In genomic region chr19:46408611-46409039, GRCh38 we compare ENCODE assay signal across 12 cellular contexts. TPM values are rescaled to one million over a fixed set of nuclear protein-coding genes. Genes with fewer than 3 reads are reported as not detected.
A peak's percentile ranks its signal among the peaks of the same experiment; 100 is the strongest.
DNase-seq lines count a peak whose midpoint lies in the region; TF ChIP-seq lines count a peak whose summit lies in the region.
"Had no signal": no experiment of that assay in that cellular context is flagged by ENCODE, and none has a peak within 500 bp of the region (broad histone marks: within the 10 kb centered on the region; RNA-seq: fewer than 3 reads in every experiment).

No MANE protein-coding gene starts in this region.

- H3K36me3 ChIP-seq in adrenal gland (replicated peaks in 1 of 2): no peaks in the 10 kb centered on the region
- H3K36me3 ChIP-seq in parathyroid adenoma (ENCODE audit: control insufficient read depth, insufficient read depth, low read length): no peaks in the 10 kb centered on the region

- no peaks in the 10 kb centered on the region for H3K79me2 ChIP-seq in parathyroid adenoma

- peak in 1 of 2 donors; percentile 67 for TF ChIP-seq POLR2A in adrenal gland (IDR thresholded peaks at IDR 0.05)

- no peak for TF ChIP-seq CTCF in adrenal gland (IDR thresholded peaks at IDR 0.05)
- TF ChIP-seq CTCF in parathyroid adenoma (IDR thresholded peaks at IDR 0.05): no peak
- no peak for TF ChIP-seq CTCF in GM13976 (IDR thresholded peaks at IDR 0.05; ENCODE audit: borderline replicate concordance, control extremely low read depth, extremely low read depth, insufficient read depth, missing control alignments)

- peak overlapping the region; percentile 45 for H2AFZ ChIP-seq in parathyroid adenoma

- H3K9me3 ChIP-seq in adrenal gland (replicated peaks in 1 of 3) (no peaks in the 10 kb centered on the region), parathyroid adenoma (ENCODE audit: control insufficient read depth, low read length) (no peaks in the 10 kb centered on the region)

- peak; percentile 48 for DNase-seq in GM03348 (ENCODE audit: low spot score)
- DNase-seq in adrenal gland: peak; percentile 73 to 94 (median 91)
- peak; percentile 30 for DNase-seq in hepatic stellate cell (ENCODE audit: low spot score)
- no peak for DNase-seq in NCI-H526 treated with DMSO at 0.1 percent for 48 hours (lab: John Stamatoyannopoulos, UW)
- no peak for DNase-seq in inferior parietal cortex (ENCODE audit: extremely low spot score)
- DNase-seq in stimulated activated CD4-positive, alpha-beta T cell treated with anti-CD3 and anti-CD28 coated beads, Interleukin-4, amount 100 ng/mL, for 4 hours: no peak
- no peak for DNase-seq in GM13976 (ENCODE audit: low spot score)
- DNase-seq: activated CD8-positive, alpha-beta T cell treated with anti-CD3 and anti-CD28 coated beads for 36 hours; PC-3 had no signal

- peak overlapping the region; percentile 62 to 85 (median 77) for H3K27ac ChIP-seq in adrenal gland
- H3K27ac ChIP-seq in parathyroid adenoma: no peak overlapping the region

- peak overlapping the region in 1 of 4 donors; percentile 29 for H3K4me3 ChIP-seq in adrenal gland
- peak overlapping the region; percentile 9 for H3K4me3 ChIP-seq in parathyroid adenoma (ENCODE audit: low read depth, low read length)
- H3K4me3 ChIP-seq: skin epidermis had no signal

- WGBS in adrenal gland, 4 donors: 1 to 14% (median 8%) methylated on average over 4 to 13 of the region's 13 CpGs

- intact Hi-C loops in adrenal gland (cut with DNase I): no loop called here

- H3K9ac ChIP-seq in parathyroid adenoma: no peak overlapping the region

- H3K4me2 ChIP-seq in parathyroid adenoma (ENCODE audit: low read length): peak overlapping the region; percentile 35

- in situ Hi-C loops in GM13976 (cut with MboI; ENCODE audit: low sequenced_read_pairs, unreplicated experiment): no loop called here

- H3K27me3 ChIP-seq in adrenal gland: no peaks in the 10 kb centered on the region
- no peaks in the 10 kb centered on the region for H3K27me3 ChIP-seq in parathyroid adenoma (ENCODE audit: control insufficient read depth, insufficient read depth, low read length)

- H3K4me1 ChIP-seq in adrenal gland (replicated peaks in 1 of 2) (peaks cover 25 to 47% of the 10 kb centered on the region in 2 donors), parathyroid adenoma (peaks cover 6% of the 10 kb centered on the region)

RNA-seq across cellular contexts. Expression of gene CCDC8, which starts 4.7 kb away (rescaled TPM):
- total RNA-seq in adrenal gland: 10 to 100 TPM; 24.1 to 74.0 (median 35.0) TPM
- 10 to 100 TPM in 2 of 3 donors, 1 to 10 TPM in 1; 6.3 to 20.5 (median 18.8) TPM for polyA plus RNA-seq in adrenal gland
- total RNA-seq: activated CD8-positive, alpha-beta T cell treated with anti-CD3 and anti-CD28 coated beads for 36 hours; PC-3 had no signal

RNA-seq across cellular contexts. Expression of gene PNMA8C, which starts 20.1 kb away (rescaled TPM):
- total RNA-seq in adrenal gland: 1 to 10 TPM; 1.5 to 4.4 (median 2.1) TPM
- 1 to 10 TPM in 2 of 3 donors, under 1 TPM in 1; 0.47 to 2.4 (median 1.4) TPM for polyA plus RNA-seq in adrenal gland
- total RNA-seq: activated CD8-positive, alpha-beta T cell treated with anti-CD3 and anti-CD28 coated beads for 36 hours; PC-3; subcutaneous adipose tissue had no signal

Comparison
In these comparisons a context has a peak if more than half of its experiments do, and no peak if none do; other contexts are left out.
1. DNase-seq: peak in GM03348 (single experiment), adrenal gland (7 of 7) and hepatic stellate cell (single experiment); none in NCI-H526 treated with DMSO at 0.1 percent for 48 hours (single experiment), inferior parietal cortex (single experiment), stimulated activated CD4-positive, alpha-beta T cell treated with anti-CD3 and anti-CD28 coated beads, Interleukin-4, amount 100 ng/mL, for 4 hours (0 of 2) and GM13976 (single experiment).